ENCODE assay signal across 10 cellular contexts in the genomic region with DNA sequence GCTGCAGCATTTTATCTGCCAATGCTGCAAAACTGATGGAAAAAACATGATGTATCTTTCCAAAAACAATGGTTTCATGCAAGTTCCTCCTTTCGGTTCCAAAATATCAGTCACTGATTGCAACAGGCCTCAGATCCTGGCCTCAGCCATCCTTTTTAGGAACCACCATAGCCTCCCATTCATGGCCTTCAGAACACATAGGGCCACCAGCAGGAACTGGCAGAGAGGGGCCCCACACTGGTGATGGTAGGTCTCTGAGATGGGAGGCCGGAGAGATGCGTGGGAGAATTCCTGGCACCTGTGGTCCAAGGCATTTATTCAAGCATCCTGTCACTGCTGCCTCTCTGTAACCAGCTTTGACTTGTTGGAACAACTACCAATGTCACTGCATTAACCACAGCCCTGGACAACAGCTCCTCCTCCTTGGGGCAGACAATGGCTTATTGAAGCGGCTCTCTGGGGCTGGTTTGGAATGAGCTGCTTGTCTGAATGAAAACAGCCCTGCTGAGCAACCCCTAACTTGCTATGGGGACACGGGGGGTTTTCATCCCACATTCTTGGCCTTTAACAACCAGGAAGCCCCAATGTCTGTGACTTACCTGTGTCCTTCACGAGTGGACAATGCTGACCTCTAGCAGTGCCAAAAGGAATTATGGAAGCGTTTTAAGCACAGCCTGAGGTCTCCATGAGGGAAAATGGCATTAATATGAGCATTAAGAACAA.
A peak's percentile ranks its signal among the peaks of the same experiment; 100 is the strongest.
DNase-seq lines count a peak whose midpoint lies in the region; ATAC-seq, FAIRE-seq and TF ChIP-seq lines count a peak whose summit lies in the region.
"Had no signal": no experiment of that assay in that cellular context is flagged by ENCODE, and none has a peak within 500 bp of the region (broad histone marks: within the 10 kb centered on the region; RNA-seq: fewer than 3 reads in every experiment).

No MANE protein-coding gene starts in this region.

- peak; percentile 4 for TF ChIP-seq CTCF in neural progenitor cell (IDR thresholded peaks at IDR 0.05)

- H3K36me3 Mint-ChIP-seq in neural progenitor cell = peaks cover 2% of the 10 kb centered on the region

- H3K27me3 Mint-ChIP-seq in neural progenitor cell (ENCODE audit: insufficient read depth, low read depth) = no peaks in the 10 kb centered on the region

- no peaks in the 10 kb centered on the region for H3K27me3 ChIP-seq in BLaER1 treated with 17β-estradiol and CSF1 and Interleukin-3, amounts not matched to agents 10 nM and 100 nM
- H3K27me3 ChIP-seq in SJSA1 (replicated peaks) = no peaks in the 10 kb centered on the region
- no peaks in the 10 kb centered on the region for H3K27me3 ChIP-seq in neural progenitor cell

- peaks cover 0 to 100% (median 29%) of the 10 kb centered on the region in 10 experiments; a peak in 12 of 20 replicates for H3K4me1 ChIP-seq in BLaER1 treated with 17β-estradiol and CSF1 and Interleukin-3, amounts not matched to agents 10 nM and 100 nM
- peaks cover 39% of the 10 kb centered on the region for H3K4me1 ChIP-seq in SJSA1 (replicated peaks)
- peaks cover 23% of the 10 kb centered on the region for H3K4me1 ChIP-seq in neural progenitor cell

- DNase-seq in SJSA1 (ENCODE audit: low read depth in 1 of 2, low spot score in 2 of 2) (peak in 1 of 2 experiments; percentile 59), foreskin melanocyte (peak; percentile 72), neural progenitor cell (ENCODE audit: low spot score) (peak; percentile 49), NCI-H2171 treated with DMSO at 0.1 percent for 48 hours (lab: John Stamatoyannopoulos, UW) (no peak), GM19239 (ENCODE audit: insufficient read length, low spot score) (no peak)
- no peak for DNase-seq in effector CD8-positive, alpha-beta T cell (lab: John Stamatoyannopoulos, UW)

- H3K79me2 ChIP-seq in neural progenitor cell (ENCODE audit: low read depth) = peaks cover 4% of the 10 kb centered on the region

- no peaks in the 10 kb centered on the region for H4K20me1 ChIP-seq in BLaER1 treated with 17β-estradiol and CSF1 and Interleukin-3, amounts not matched to agents 10 nM and 100 nM
- H4K20me1 ChIP-seq in neural progenitor cell (ENCODE audit: low read depth) = no peaks in the 10 kb centered on the region

- H3K36me3 ChIP-seq in BLaER1 treated with 17β-estradiol and CSF1 and Interleukin-3, amounts not matched to agents 10 nM and 100 nM = peaks cover 0 to 26% (median 0%) of the 10 kb centered on the region in 11 experiments; a peak in 5 of 22 replicates
- H3K36me3 ChIP-seq in SJSA1 (no peaks in the 10 kb centered on the region), neural progenitor cell (no peaks in the 10 kb centered on the region)

- H2AFZ ChIP-seq in neural progenitor cell (replicated peaks) = no peak overlapping the region

- no peaks in the 10 kb centered on the region for H3K9me3 ChIP-seq in BLaER1 treated with 17β-estradiol and CSF1 and Interleukin-3, amounts not matched to agents 10 nM and 100 nM (replicated peaks in 1 of 11)
- H3K9me3 ChIP-seq in SJSA1 (replicated peaks) = no peaks in the 10 kb centered on the region
- no peaks in the 10 kb centered on the region for H3K9me3 ChIP-seq in neural progenitor cell (ENCODE audit: low read depth)

- H3K27ac Mint-ChIP-seq in neural progenitor cell = no peak overlapping the region

- no peaks in the 10 kb centered on the region for H3F3A ChIP-seq in neural progenitor cell (ENCODE audit: low read depth)

- H3K4me3 Mint-ChIP-seq in neural progenitor cell = no peak overlapping the region

- peak overlapping the region in 7 of 11 experiments; percentile 9 to 91 (median 82); a peak in 12 of 22 replicates for H3K4me2 ChIP-seq in BLaER1 treated with 17β-estradiol and CSF1 and Interleukin-3, amounts not matched to agents 10 nM and 100 nM
- H3K4me2 ChIP-seq in neural progenitor cell = no peak overlapping the region

- peak overlapping the region in 6 of 11 experiments; percentile 48 to 98 (median 91); a peak in 12 of 22 replicates for H3K27ac ChIP-seq in BLaER1 treated with 17β-estradiol and CSF1 and Interleukin-3, amounts not matched to agents 10 nM and 100 nM
- H3K27ac ChIP-seq in SJSA1 (peak overlapping the region; percentile 54), neural progenitor cell (no peak overlapping the region)

- peak overlapping the region in 5 of 11 experiments; percentile 62 to 83 (median 81); a peak in 10 of 22 replicates for H3K9ac ChIP-seq in BLaER1 treated with 17β-estradiol and CSF1 and Interleukin-3, amounts not matched to agents 10 nM and 100 nM
- H3K9ac ChIP-seq in neural progenitor cell = no peak overlapping the region

- no peak for ATAC-seq in GM19452 (IDR thresholded peaks at IDR 0.05; ENCODE audit: unreplicated experiment)

- H3K4me1 Mint-ChIP-seq in neural progenitor cell = peaks cover 39% of the 10 kb centered on the region

- H3K4me3 ChIP-seq in BLaER1 treated with 17β-estradiol and CSF1 and Interleukin-3, amounts not matched to agents 10 nM and 100 nM = no peak overlapping the region
- H3K4me3 ChIP-seq in SJSA1 (no peak overlapping the region), neural progenitor cell (no peak overlapping the region)
- H3K4me3 ChIP-seq: lung had no signal

- no peaks in the 10 kb centered on the region for H3K9me3 Mint-ChIP-seq in neural progenitor cell

- no peak for FAIRE-seq in GM19239 (lab: Jason Lieb, UNC)
- FAIRE-seq: H1 had no signal

Comparison
In these comparisons a context has a peak if more than half of its experiments do, and no peak if none do; other contexts are left out.
1. DNase-seq: peak in foreskin melanocyte (single experiment) and neural progenitor cell (single experiment); none in NCI-H2171 treated with DMSO at 0.1 percent for 48 hours (single experiment), GM19239 (single experiment) and effector CD8-positive, alpha-beta T cell (single experiment).